In genomic region chr1:59359325-59359724, GRCh38 we compare ENCODE assay signal across 26 cellular contexts.
"Had no signal": no experiment of that assay in that cellular context is flagged by ENCODE, and none has a peak within 500 bp of the region (broad histone marks: within the 10 kb centered on the region; RNA-seq: fewer than 3 reads in every experiment).

No MANE protein-coding gene starts in this region.

- H3K27ac ChIP-seq: colonic mucosa, esophagus muscularis mucosa, foreskin keratinocyte, gastroesophageal sphincter, heart left ventricle, left lung, neural progenitor cell, parathyroid adenoma, prostate gland, transverse colon, vagina had no signal

- H2AFZ ChIP-seq: neural progenitor cell, parathyroid adenoma had no signal

- H3K36me3 ChIP-seq: colonic mucosa, esophagus muscularis mucosa, gastroesophageal sphincter, heart left ventricle, left lung, neural progenitor cell, prostate gland, transverse colon, vagina had no signal

- H3K9me3 ChIP-seq: colonic mucosa, esophagus muscularis mucosa, gastroesophageal sphincter, heart left ventricle, left lung, prostate gland, transverse colon, vagina had no signal

- H3K27me3 ChIP-seq: colonic mucosa, esophagus muscularis mucosa, foreskin keratinocyte, gastroesophageal sphincter, heart left ventricle, left lung, neural progenitor cell, transverse colon, vagina had no signal

- DNase-seq: colonic mucosa; effector memory CD4-positive, alpha-beta T cell; foreskin keratinocyte; heart left ventricle; hippocampal formation; left cardiac atrium; left lung; mesenchymal stem cell; midbrain; naive thymus-derived CD4-positive, alpha-beta T cell; right cardiac atrium; small intestine; stimulated activated CD4-positive, alpha-beta T cell treated with anti-CD3 and anti-CD28 coated beads, Interleukin-15, amount 100 ng/mL, for 24 hours; stimulated activated CD4-positive, alpha-beta T cell treated with anti-CD3 and anti-CD28 coated beads, Interleukin-2, amount 100 ng/mL, for 48 hours; stimulated activated naive B cell treated with anti-CD40 and anti-IgM and Interleukin-4, amounts not matched to agents 10 μg/mL and 1 μg/mL and 100 μg/mL, for 72 hours; transverse colon had no signal

- H3K4me1 ChIP-seq: left lung, prostate gland had no signal

- H3K79me2 ChIP-seq: parathyroid adenoma had no signal

- FAIRE-seq: endothelial cell of umbilical vein, small intestine had no signal

- H3K4me3 Mint-ChIP-seq: dendritic cell treated with granulocyte-macrophage colony-stimulating factor and Interleukin-4, amounts not matched to agents 40 ng/mL and 50 ng/mL, for 4 days; naive thymus-derived CD4-positive, alpha-beta T cell; nephron; neural progenitor cell; stimulated activated naive B cell treated with anti-CD40 and anti-IgM and Interleukin-4, amounts not matched to agents 10 μg/mL and 1 μg/mL and 100 μg/mL, for 72 hours; stimulated activated naive CD8-positive, alpha-beta T cell treated with anti-CD3 and anti-CD28 coated beads, Interleukin-15, Interleukin-2, amounts not matched to agents 100 ng/mL and 50 ng/mL, for 24 hours had no signal

- H3K4me3 ChIP-seq: colonic mucosa, esophagus muscularis mucosa, gastroesophageal sphincter, heart left ventricle, left lung, neural progenitor cell, prostate gland, transverse colon, vagina had no signal

- H3K9ac ChIP-seq: neural progenitor cell, parathyroid adenoma had no signal

- H3K4me2 ChIP-seq: neural progenitor cell had no signal

- H3K27me3 Mint-ChIP-seq: dendritic cell treated with granulocyte-macrophage colony-stimulating factor and Interleukin-4, amounts not matched to agents 40 ng/mL and 50 ng/mL, for 4 days; naive thymus-derived CD4-positive, alpha-beta T cell; stimulated activated naive B cell treated with anti-CD40 and anti-IgM and Interleukin-4, amounts not matched to agents 10 μg/mL and 1 μg/mL and 100 μg/mL, for 72 hours; stimulated activated naive CD8-positive, alpha-beta T cell treated with anti-CD3 and anti-CD28 coated beads, Interleukin-15, Interleukin-2, amounts not matched to agents 100 ng/mL and 50 ng/mL, for 24 hours had no signal

- H3K36me3 Mint-ChIP-seq: neural progenitor cell had no signal

- H3K27ac Mint-ChIP-seq: dendritic cell treated with granulocyte-macrophage colony-stimulating factor and Interleukin-4, amounts not matched to agents 40 ng/mL and 50 ng/mL, for 4 days; naive thymus-derived CD4-positive, alpha-beta T cell; nephron; neural progenitor cell; stimulated activated naive B cell treated with anti-CD40 and anti-IgM and Interleukin-4, amounts not matched to agents 10 μg/mL and 1 μg/mL and 100 μg/mL, for 72 hours; stimulated activated naive CD8-positive, alpha-beta T cell treated with anti-CD3 and anti-CD28 coated beads, Interleukin-15, Interleukin-2, amounts not matched to agents 100 ng/mL and 50 ng/mL, for 24 hours had no signal

- ATAC-seq: gastroesophageal sphincter; heart left ventricle; left lung; naive thymus-derived CD4-positive, alpha-beta T cell; right cardiac atrium; stimulated activated naive B cell treated with anti-CD40 and anti-IgM and Interleukin-4, amounts not matched to agents 10 μg/mL and 1 μg/mL and 100 μg/mL, for 72 hours had no signal

- H3K9me3 Mint-ChIP-seq: dendritic cell treated with granulocyte-macrophage colony-stimulating factor and Interleukin-4, amounts not matched to agents 40 ng/mL and 50 ng/mL, for 4 days; naive thymus-derived CD4-positive, alpha-beta T cell; nephron; neural progenitor cell; stimulated activated naive CD8-positive, alpha-beta T cell treated with anti-CD3 and anti-CD28 coated beads, Interleukin-15, Interleukin-2, amounts not matched to agents 100 ng/mL and 50 ng/mL, for 24 hours had no signal
